Comparison of ENCODE assay signal across 10 cellular contexts in the genomic region with DNA sequence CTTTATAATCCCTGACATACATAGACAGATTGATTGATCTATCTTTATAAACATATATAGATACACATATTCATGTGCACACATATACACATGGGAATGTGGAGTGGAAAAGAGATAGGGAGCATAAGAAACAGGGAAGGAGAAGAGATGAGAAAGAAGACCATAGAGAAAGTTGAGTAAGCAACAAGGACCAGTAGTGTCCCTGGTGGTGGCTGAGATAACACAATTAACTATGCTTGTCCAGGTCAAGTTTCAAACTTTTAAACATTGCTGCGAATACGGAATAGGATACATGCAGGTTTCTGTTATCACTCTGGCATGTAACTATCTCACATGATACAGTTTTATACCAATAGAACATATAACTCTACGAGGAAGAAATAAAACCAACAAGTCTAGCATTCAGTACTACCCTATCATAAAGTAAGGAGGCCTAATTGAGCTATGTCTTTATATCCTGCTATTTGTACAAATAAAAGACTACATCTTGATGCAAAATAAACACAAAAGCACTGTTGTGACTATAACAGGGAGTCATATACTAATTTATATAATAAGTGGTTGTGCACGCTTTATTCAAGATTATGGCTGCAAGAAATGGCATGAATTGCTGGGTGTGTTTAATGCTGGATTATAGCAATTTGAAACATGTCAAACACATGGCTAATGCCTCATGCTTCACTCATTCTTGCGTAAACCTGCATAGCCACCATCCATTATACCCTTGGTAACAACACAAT. TPM values are rescaled to one million over a fixed set of nuclear protein-coding genes. Genes with fewer than 3 reads are reported as not detected.
A peak's percentile ranks its signal among the peaks of the same experiment; 100 is the strongest.
DNase-seq lines count a peak whose midpoint lies in the region; ATAC-seq and TF ChIP-seq lines count a peak whose summit lies in the region.
"Had no signal": no experiment of that assay in that cellular context is flagged by ENCODE, and none has a peak within 500 bp of the region (broad histone marks: within the 10 kb centered on the region; RNA-seq: fewer than 3 reads in every experiment).

No MANE protein-coding gene starts in this region.

- ATAC-seq in GM18858 (IDR thresholded peaks at IDR 0.05; ENCODE audit: unreplicated experiment), result no peak

- no peaks in the 10 kb centered on the region for H3K27me3 ChIP-seq in breast epithelium
- no peaks in the 10 kb centered on the region for H3K27me3 ChIP-seq in OCI-LY3 (ENCODE audit: low read depth, low read length)

- H3K27ac Mint-ChIP-seq in MCF 10A (ENCODE audit: low read depth, unreplicated experiment), result no peak overlapping the region
- H3K27ac Mint-ChIP-seq: CD4-positive, CD25-positive, alpha-beta regulatory T cell; IgD-negative memory B cell had no signal

- H3K27ac ChIP-seq in breast epithelium, result no peak overlapping the region
- no peak overlapping the region for H3K27ac ChIP-seq in OCI-LY3 (ENCODE audit: low read length)

- no peaks in the 10 kb centered on the region for H3K9me3 Mint-ChIP-seq in MCF 10A (ENCODE audit: unreplicated experiment)
- H3K9me3 Mint-ChIP-seq: CD4-positive, CD25-positive, alpha-beta regulatory T cell; IgD-negative memory B cell had no signal

- H3K4me1 Mint-ChIP-seq in MCF 10A (ENCODE audit: insufficient read depth, unreplicated experiment), result no peaks in the 10 kb centered on the region
- H3K4me1 Mint-ChIP-seq: CD4-positive, CD25-positive, alpha-beta regulatory T cell; IgD-negative memory B cell had no signal

- peaks cover 62% of the 10 kb centered on the region for H3K27me3 Mint-ChIP-seq in MCF 10A (ENCODE audit: insufficient read depth, unreplicated experiment)
- H3K27me3 Mint-ChIP-seq: CD4-positive, CD25-positive, alpha-beta regulatory T cell had no signal

- H3K79me2 ChIP-seq in OCI-LY3 (ENCODE audit: low read length), result no peaks in the 10 kb centered on the region

- CTCF ChIA-PET in MCF 10A (lab: Yijun Ruan, JAX), result no interaction called here

- H3K9ac ChIP-seq in OCI-LY3 (ENCODE audit: low read length), result no peak overlapping the region

- H2AFZ ChIP-seq in OCI-LY3 (ENCODE audit: low read depth, low read length), result no peak overlapping the region

- TF ChIP-seq POLR2A in breast epithelium (IDR thresholded peaks at IDR 0.05), result no peak
- TF ChIP-seq POLR2A in erythroblast (IDR thresholded peaks at IDR 0.05; ENCODE audit: low read length), result no peak

- intact Hi-C loops in MCF 10A (cut with micrococcal nuclease) (no loop called here), breast epithelium (cut with DNase I; ENCODE audit: low total_unique reads) (no loop called here)

- H3K36me3 Mint-ChIP-seq in MCF 10A (ENCODE audit: insufficient read depth, unreplicated experiment), result no peaks in the 10 kb centered on the region
- H3K36me3 Mint-ChIP-seq: CD4-positive, CD25-positive, alpha-beta regulatory T cell; IgD-negative memory B cell had no signal

- no peak overlapping the region for H3K4me3 Mint-ChIP-seq in MCF 10A (ENCODE audit: unreplicated experiment)
- H3K4me3 Mint-ChIP-seq: CD4-positive, CD25-positive, alpha-beta regulatory T cell; IgD-negative memory B cell had no signal

- POLR2A ChIA-PET in MCF 10A (lab: Yijun Ruan, JAX), result no interaction called here

- peak overlapping the region; percentile 6; the same call in 1 of the 2 replicates for H3K4me2 ChIP-seq in OCI-LY3 (ENCODE audit: low read length)

- H3K4me1 ChIP-seq in breast epithelium, result no peaks in the 10 kb centered on the region
- peaks cover 15% of the 10 kb centered on the region for H3K4me1 ChIP-seq in OCI-LY3 (ENCODE audit: low read length)

- H3K9me3 ChIP-seq in breast epithelium (no peaks in the 10 kb centered on the region), OCI-LY3 (ENCODE audit: insufficient read depth, low read length) (no peaks in the 10 kb centered on the region)

- peak; percentile 21 for TF ChIP-seq CTCF in MCF 10A (IDR thresholded peaks at IDR 0.05; ENCODE audit: unreplicated experiment)
- no peak for TF ChIP-seq CTCF in breast epithelium (IDR thresholded peaks at IDR 0.05)
- TF ChIP-seq CTCF in OCI-LY3 (IDR thresholded peaks at IDR 0.05; ENCODE audit: low read depth, low read length), result peak; percentile 37
- TF ChIP-seq CTCF in fibroblast of mammary gland (conservative IDR thresholded peaks at IDR 0.05; ENCODE audit: control insufficient read depth, insufficient read depth, low read depth, low read length), result peak; percentile 42

- H3K36me3 ChIP-seq in breast epithelium (no peaks in the 10 kb centered on the region), OCI-LY3 (replicated peaks; ENCODE audit: low read depth, low read length) (no peaks in the 10 kb centered on the region)

- H4K20me1 ChIP-seq in OCI-LY3 (ENCODE audit: insufficient read depth, low read length), result no peaks in the 10 kb centered on the region

- BruUV-seq in MCF 10A (replicated peaks; lab: Mats Ljungman, UMichigan), result no TSS peak

- H3K4me3 ChIP-seq in breast epithelium (no peak overlapping the region), OCI-LY3 (ENCODE audit: low read length) (no peak overlapping the region), fibroblast of mammary gland (ENCODE audit: control insufficient read depth, low read depth, low read length) (no peak overlapping the region)

- DNase-seq in MCF 10A (ENCODE audit: unreplicated experiment) (peak; percentile 11), breast epithelium (ENCODE audit: low spot score in 2 of 2) (no peak), fibroblast of mammary gland (ENCODE audit: low read depth) (no peak), erythroblast (lab: John Stamatoyannopoulos, UW) (no peak), GM03348 (ENCODE audit: low spot score) (no peak), KG1 (lab: John Stamatoyannopoulos, UW) (no peak)
- DNase-seq: CD4-positive, CD25-positive, alpha-beta regulatory T cell had no signal

RNA-seq across cellular contexts. Expression of a gene that starts 8.0 kb away (rescaled TPM):
- total RNA-seq in MCF 10A (2022), result not detected in 2 replicates
- total RNA-seq in breast epithelium, result 10 to 100 TPM in 2 of 3 donors, 1 to 10 TPM in 1; 5.9 to 21.3 (median 11.1) TPM
- total RNA-seq: CD4-positive, CD25-positive, alpha-beta regulatory T cell had no signal

Comparison
In these comparisons a context has a peak if more than half of its experiments do, and no peak if none do; other contexts are left out.
1. CTCF ChIP-seq: peak in MCF 10A (single experiment), OCI-LY3 (single experiment) and fibroblast of mammary gland (single experiment); none in breast epithelium (0 of 3).